Comparison of ENCODE assay signal across 8 cellular contexts in the genomic region with DNA sequence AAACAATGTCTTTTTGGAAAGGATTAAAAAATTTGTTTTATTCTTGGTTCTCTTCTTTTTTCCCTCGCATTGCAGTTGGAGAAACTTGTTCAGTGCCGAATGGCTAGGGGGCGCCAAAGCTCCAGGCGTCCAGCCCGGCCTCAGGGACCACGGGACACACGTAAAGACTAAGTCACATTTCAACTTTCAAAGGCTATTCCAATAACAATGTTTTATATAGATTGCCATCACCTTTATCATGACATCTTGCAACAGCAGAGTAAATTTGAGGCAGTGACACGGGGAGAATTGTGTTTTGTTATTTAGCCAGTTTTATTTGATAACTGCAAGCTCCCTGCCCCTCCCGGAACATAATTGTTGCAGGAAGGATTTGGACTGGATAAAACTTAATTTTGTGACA. TPM values are rescaled to one million over a fixed set of nuclear protein-coding genes. Genes with fewer than 3 reads are reported as not detected.
DNase-seq lines count a peak whose midpoint lies in the region; ATAC-seq and TF ChIP-seq lines count a peak whose summit lies in the region.

No MANE protein-coding gene starts in this region.

- 7% methylated on average over 9 of the region's 9 CpGs for WGBS in right cardiac atrium

- H3K4me3 ChIP-seq in RWPE2 (ENCODE audit: severe bottlenecking) (no peak overlapping the region), right cardiac atrium (ENCODE audit: low read length) (peak overlapping the region; percentile 44), retinal pigment epithelial cell (ENCODE audit: low read length) (no peak overlapping the region)

- H3K36me3 ChIP-seq in RWPE2 (ENCODE audit: low read depth) = no peaks in the 10 kb centered on the region

- ATAC-seq in RWPE2 (ENCODE audit: low read depth) (no peak), right cardiac atrium (peak; percentile 56 to 64), HG03460 (IDR thresholded peaks at IDR 0.05; ENCODE audit: unreplicated experiment) (no peak)

- DNase-seq in DMS 273 (lab: John Stamatoyannopoulos, UW; ENCODE audit: unreplicated experiment) (peak; percentile 88), DMS 273 treated with DMSO at 0.1 percent for 48 hours (lab: John Stamatoyannopoulos, UW) (no peak), HuH-7 (ENCODE audit: low spot score) (peak; percentile 50), RWPE2 (ENCODE audit: low spot score) (no peak), anterior cingulate cortex (lab: John Stamatoyannopoulos, UW) (peak in 47 of 58 donors; percentile 8 to 83 (median 45)), right cardiac atrium (peak; percentile 77 to 92 (median 91)), retinal pigment epithelial cell (ENCODE audit: low read depth) (peak; percentile 38)

- H3K9me3 ChIP-seq in RWPE2 (ENCODE audit: severe bottlenecking) (no peaks in the 10 kb centered on the region), right cardiac atrium (ENCODE audit: control insufficient read depth, low read length) (no peaks in the 10 kb centered on the region)

- intact Hi-C loops in right cardiac atrium (cut with DNase I) = loop anchor here in 3 of 4 donors (5.0 to 10.0 kb wide), 7 partner anchors 122 to 1332 kb away; no protein-coding TSS in a partner anchor

- H3K27me3 ChIP-seq in RWPE2 (ENCODE audit: insufficient read depth, poor library complexity, severe bottlenecking) (peaks cover 42% of the 10 kb centered on the region), right cardiac atrium (ENCODE audit: control insufficient read depth, insufficient read depth) (no peaks in the 10 kb centered on the region)

- peak; percentile 92 for TF ChIP-seq CTCF in RWPE2 (IDR thresholded peaks at IDR 0.05; ENCODE audit: poor library complexity, severe bottlenecking)
- peak; percentile 97 for TF ChIP-seq CTCF in retinal pigment epithelial cell (conservative IDR thresholded peaks at IDR 0.05; ENCODE audit: low read depth, low read length)

- H3K4me1 ChIP-seq in RWPE2 (ENCODE audit: insufficient read depth, poor library complexity, severe bottlenecking) = peaks cover 15% of the 10 kb centered on the region
- H3K4me1 ChIP-seq in right cardiac atrium (ENCODE audit: control insufficient read depth, insufficient read depth, low read length) = no peaks in the 10 kb centered on the region

- H3K27ac ChIP-seq in RWPE2 (ENCODE audit: poor library complexity, severe bottlenecking) = no peak overlapping the region
- H3K27ac ChIP-seq in right cardiac atrium (ENCODE audit: low read length) = no peak overlapping the region

RNA-seq across cellular contexts. Expression of a gene that starts 2.2 kb away (rescaled TPM):
- total RNA-seq in right cardiac atrium = 100 to 1,000 TPM in 1 of 4 donors, 10 to 100 TPM in 3; 90.6 to 212 (median 97.5) TPM
- 117 TPM for polyA plus RNA-seq in right cardiac atrium

RNA-seq across cellular contexts. Expression of a gene that starts 35.0 kb away (rescaled TPM):
- total RNA-seq in right cardiac atrium = under 1 TPM in 1 of 4 donors, not detected in 3; 0.25 TPM
- polyA plus RNA-seq in right cardiac atrium = 0.14 TPM

RNA-seq across cellular contexts. Expression of a gene that starts 50.4 kb away (rescaled TPM):
- not detected for total RNA-seq in right cardiac atrium
- not detected for polyA plus RNA-seq in right cardiac atrium

Comparison
In these comparisons a context has a peak if more than half of its experiments do, and no peak if none do; other contexts are left out.
1. DNase-seq: peak in DMS 273 (single experiment), HuH-7 (single experiment), anterior cingulate cortex (47 of 58), right cardiac atrium (3 of 3) and retinal pigment epithelial cell (single experiment); none in DMS 273 treated with DMSO at 0.1 percent for 48 hours (single experiment) and RWPE2 (single experiment).
2. ATAC-seq: peak in right cardiac atrium (2 of 2); none in RWPE2 (single experiment) and HG03460 (single experiment).